Comparison of ENCODE assay signal across 9 cellular contexts in the genomic region with DNA sequence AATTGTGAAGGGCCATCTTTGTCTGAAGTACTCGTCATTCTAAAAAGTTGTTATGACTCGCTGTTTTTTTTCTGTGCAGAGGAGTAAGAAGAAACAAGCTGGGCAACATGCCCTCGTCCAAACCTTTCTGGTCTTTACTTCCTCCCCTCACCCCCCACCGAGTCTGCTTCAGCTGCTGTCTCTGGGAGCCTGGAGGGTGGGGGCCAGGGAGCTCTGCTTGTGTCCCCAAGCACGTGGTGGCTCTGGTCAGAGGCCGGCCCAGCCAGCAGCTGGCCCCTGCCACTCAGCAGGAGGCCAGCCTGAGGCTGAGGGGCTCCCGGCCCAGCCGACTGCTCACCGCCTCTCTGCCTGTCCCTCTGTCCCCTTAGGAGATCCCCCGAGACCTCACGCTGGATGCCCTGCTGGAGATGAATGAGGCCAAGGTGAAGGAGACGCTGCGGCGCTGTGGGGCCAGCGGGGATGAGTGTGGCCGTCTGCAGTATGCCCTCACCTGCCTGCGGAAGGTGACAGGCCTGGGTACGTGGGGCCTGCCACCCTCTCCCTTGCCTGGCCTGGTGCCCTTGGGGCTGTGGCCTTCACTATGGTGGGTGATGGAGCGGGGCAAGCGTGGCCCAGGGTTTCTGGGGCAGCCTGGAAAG. TPM values are rescaled to one million over a fixed set of nuclear protein-coding genes. Genes with fewer than 3 reads are reported as not detected.
A peak's percentile ranks its signal among the peaks of the same experiment; 100 is the strongest.
DNase-seq lines count a peak whose midpoint lies in the region; ATAC-seq and TF ChIP-seq lines count a peak whose summit lies in the region.
"Had no signal": no experiment of that assay in that cellular context is flagged by ENCODE, and none has a peak within 500 bp of the region (broad histone marks: within the 10 kb centered on the region; RNA-seq: fewer than 3 reads in every experiment).

No MANE protein-coding gene starts in this region.

- H3K4me3 ChIP-seq in AG04450 (ENCODE audit: low read depth, low read length) (no peak overlapping the region), PC-3 (ENCODE audit: low read length) (no peak overlapping the region), endodermal cell (ENCODE audit: low read length) (no peak overlapping the region)

- H3K9ac ChIP-seq in PC-3 (ENCODE audit: low read length) (no peak overlapping the region), endodermal cell (ENCODE audit: extremely low read depth, low read length, poor library complexity, severe bottlenecking) (no peak overlapping the region)
- H3K9ac ChIP-seq: KMS-11 had no signal

- 76 to 80% methylated on average over 8 to 20 of the region's 20 CpGs for WGBS in endodermal cell (ENCODE audit: insufficient coverage in 1 of 2, insufficient read length in 1 of 2), 2 experiments

- H3K36me3 Mint-ChIP-seq in endodermal cell (ENCODE audit: low read depth) (no peaks in the 10 kb centered on the region), natural killer cell (no peaks in the 10 kb centered on the region)

- H3K9me3 Mint-ChIP-seq in endodermal cell (no peaks in the 10 kb centered on the region), natural killer cell (no peaks in the 10 kb centered on the region)

- H3K4me3 Mint-ChIP-seq in endodermal cell = no peak overlapping the region
- no peak overlapping the region for H3K4me3 Mint-ChIP-seq in natural killer cell

- H3K27me3 Mint-ChIP-seq in endodermal cell (ENCODE audit: insufficient read depth) (no peaks in the 10 kb centered on the region), natural killer cell (ENCODE audit: low read depth in 2 of 2) (no peaks in the 10 kb centered on the region)

- H3K4me1 ChIP-seq in PC-3 (ENCODE audit: insufficient read depth, low read length) (peaks cover 13% of the 10 kb centered on the region; the same call in 1 of the 2 replicates), endodermal cell (ENCODE audit: control insufficient read depth, insufficient read depth, low read length) (peaks cover 21% of the 10 kb centered on the region)

- H3K27me3 ChIP-seq in AG04450 (ENCODE audit: control insufficient read depth, insufficient read depth, low read length) (no peaks in the 10 kb centered on the region), PC-3 (ENCODE audit: low read length) (no peaks in the 10 kb centered on the region), endodermal cell (ENCODE audit: control insufficient read depth, insufficient read depth, low read length, poor library complexity, severe bottlenecking) (no peaks in the 10 kb centered on the region)

- no peak for ATAC-seq in PC-3
- ATAC-seq in natural killer cell = no peak
- no peak for ATAC-seq in left colon

- H3K9me3 ChIP-seq in AG04450 (ENCODE audit: control insufficient read depth, insufficient read depth, low read length) = no peaks in the 10 kb centered on the region; the same call in 1 of the 2 replicates
- no peaks in the 10 kb centered on the region for H3K9me3 ChIP-seq in PC-3 (ENCODE audit: low read length)
- no peaks in the 10 kb centered on the region for H3K9me3 ChIP-seq in endodermal cell (ENCODE audit: control insufficient read depth, low read length)

- in situ Hi-C loops in GM13977 (cut with MboI; ENCODE audit: low pct_unique_long_range_greater_than_20kb, low sequenced_read_pairs, unreplicated experiment) = no loop called here

- no peak for DNase-seq in AG04450 (ENCODE audit: low read depth, low spot score)
- peak; percentile 59 for DNase-seq in PC-3
- peak; percentile 77 for DNase-seq in endodermal cell
- DNase-seq in natural killer cell = no peak
- no peak for DNase-seq in NCI-H1092 treated with DMSO at 0.1 percent for 48 hours (lab: John Stamatoyannopoulos, UW)
- no peak for DNase-seq in GM13977 (ENCODE audit: low spot score)
- DNase-seq in NCI-H1436 treated with DMSO at 0.1 percent for 48 hours (lab: John Stamatoyannopoulos, UW) = no peak
- no peak for DNase-seq in left colon

- H4K20me1 ChIP-seq in PC-3 (ENCODE audit: low read length) = no peaks in the 10 kb centered on the region

- no peaks in the 10 kb centered on the region for H3F3A ChIP-seq in PC-3 (ENCODE audit: low read length, unreplicated experiment)

- H2AFZ ChIP-seq in PC-3 (ENCODE audit: low read length) = no peak overlapping the region

- CTCF ChIA-PET in AG04450 (lab: Charles Lee) (interaction anchor here (0.8 to 2.0 kb wide), 3 partner anchors 22 to 341 kb away, joined by 4 to 8 read pairs (median 5); no protein-coding TSS in a partner anchor), PC-3 (lab: Charles Lee) (no interaction called here)

- intact Hi-C loops in PC-3 (cut with micrococcal nuclease) = no loop called here
- intact Hi-C loops in natural killer cell (cut with micrococcal nuclease) = loop anchor here (5.0 kb wide), 1 partner anchor 120 kb away; a partner anchor contains a TSS
- intact Hi-C loops in left colon (cut with DNase I, micrococcal nuclease) = no loop called here

- BruUV-seq in PC-3 (replicated peaks; lab: Mats Ljungman, UMichigan) = no TSS peak

- peak overlapping the region; percentile 98 for H3K27ac ChIP-seq in AG04450 (ENCODE audit: low read depth, low read length)
- peak overlapping the region; percentile 14; the same call in 1 of the 2 replicates for H3K27ac ChIP-seq in PC-3 (ENCODE audit: low read length)
- peak overlapping the region; percentile 65 for H3K27ac ChIP-seq in endodermal cell (ENCODE audit: low read depth, low read length)
- H3K27ac ChIP-seq: KMS-11 had no signal

- TF ChIP-seq CTCF in AG04450 (IDR thresholded peaks at IDR 0.05; ENCODE audit: low read depth, low read length) (no peak), PC-3 (conservative IDR thresholded peaks at IDR 0.05; ENCODE audit: low read depth, low read length) (no peak), endodermal cell (conservative IDR thresholded peaks at IDR 0.05) (no peak), natural killer cell (IDR thresholded peaks at IDR 0.05) (no peak), GM13977 (IDR thresholded peaks at IDR 0.05; ENCODE audit: extremely low read depth, insufficient read depth, missing control alignments) (no peak)

- H3K36me3 ChIP-seq in PC-3 (ENCODE audit: low read depth, low read length) (no peaks in the 10 kb centered on the region), endodermal cell (ENCODE audit: control insufficient read depth, insufficient read depth, low read length) (peaks cover 4% of the 10 kb centered on the region)

- H3K27ac Mint-ChIP-seq in endodermal cell (peak overlapping the region; percentile 93), natural killer cell (peak overlapping the region; percentile 25 to 59)

- H3K4me2 ChIP-seq in PC-3 (ENCODE audit: low read length) = no peak overlapping the region
- H3K4me2 ChIP-seq: KMS-11 had no signal

- no peaks in the 10 kb centered on the region for H3K79me2 ChIP-seq in PC-3 (ENCODE audit: low read length)

- POLR2A ChIA-PET in AG04450 (lab: Yijun Ruan, JAX) = interaction anchor here (0.7 to 1.6 kb wide), 4 partner anchors 11 to 341 kb away, joined by 3 to 4 read pairs (median 4); a partner anchor contains a TSS
- POLR2A ChIA-PET in PC-3 (lab: Charles Lee; ENCODE audit: unreplicated experiment) = no interaction called here

- H3K4me1 Mint-ChIP-seq in endodermal cell (peaks cover 60% of the 10 kb centered on the region), natural killer cell (peaks cover 67 to 68% of the 10 kb centered on the region in 2 donors)

- H3K9me2 ChIP-seq in PC-3 (replicated peaks; ENCODE audit: low read length) = no peaks in the 10 kb centered on the region

RNA-seq across cellular contexts. Expression of a gene that starts 53.7 kb away (rescaled TPM):
- 3.0 and 3.5 TPM in 2 replicates for polyA plus RNA-seq in AG04450 (2011; rRNA removed)
- polyA minus RNA-seq in AG04450 (2011; rRNA and poly(A)+ RNA removed) = 5.2 and 6.4 TPM in 2 replicates
- 1.1 TPM in 1 of 2 replicates, not detected in the other for total RNA-seq in PC-3 (2014; rRNA removed)
- 1 to 10 TPM; 1.6 to 2.9 TPM for total RNA-seq in endodermal cell
- 2.1 TPM for polyA plus RNA-seq in endodermal cell (2013, experiment 1 of 2)
- 2.1 TPM for polyA plus RNA-seq in endodermal cell (2013, experiment 2 of 2)
- 100 to 1,000 TPM in 2 of 3 donors, 10 to 100 TPM in 1; 83.4 to 142 (median 102) TPM for total RNA-seq in natural killer cell
- total RNA-seq in left colon = 100 to 1,000 TPM; 230 to 514 TPM

Comparison
In these comparisons a context has a peak if more than half of its experiments do, and no peak if none do; other contexts are left out.
1. DNase-seq: peak in PC-3 (single experiment) and endodermal cell (single experiment); none in AG04450 (single experiment), natural killer cell (single experiment), NCI-H1092 treated with DMSO at 0.1 percent for 48 hours (single experiment), GM13977 (single experiment), NCI-H1436 treated with DMSO at 0.1 percent for 48 hours (single experiment) and left colon (0 of 2).
2. H3K27ac ChIP-seq: peak in every context shown above with its lines; median percentile 98 in AG04450; 65 in endodermal cell; 14 in PC-3.
3. RNA of a gene that starts 53.7 kb away (total RNA-seq): 230 to 514 TPM in left colon and 83.4 to 142 TPM in natural killer cell; 1.6 to 2.9 TPM in endodermal cell and 1.1 TPM in PC-3; every median in the first group is over 10 times any median in the second.